9 cellular contexts compared by ENCODE assay signal in genomic region chr7:100544949-100545635, GRCh38. TPM values are rescaled to one million over a fixed set of nuclear protein-coding genes. Genes with fewer than 3 reads are reported as not detected.
DNase-seq lines count a peak whose midpoint lies in the region; ATAC-seq and FAIRE-seq lines count a peak whose summit lies in the region.
"Had no signal": no experiment of that assay in that cellular context is flagged by ENCODE, and none has a peak within 500 bp of the region (broad histone marks: within the 10 kb centered on the region; RNA-seq: fewer than 3 reads in every experiment).

No MANE protein-coding gene starts in this region.

- peak overlapping the region; percentile 65 for H3K9ac ChIP-seq in adipocyte (ENCODE audit: low read length)

- DNase-seq in adipocyte (ENCODE audit: low read depth) (peak; percentile 54), NCI-H187 (lab: John Stamatoyannopoulos, UW) (no peak), NCI-H1048 (lab: John Stamatoyannopoulos, UW) (no peak)

- H3K27ac ChIP-seq in layer of hippocampus (ENCODE audit: low read depth, low read length) (peak overlapping the region; percentile 59), thymus (ENCODE audit: low read depth) (peak overlapping the region; percentile 65)

- ATAC-seq in HG02973 (IDR thresholded peaks at IDR 0.05; ENCODE audit: unreplicated experiment) (peak; percentile 23), GM19328 (IDR thresholded peaks at IDR 0.05; ENCODE audit: unreplicated experiment) (no peak)

- peak; percentile 21 for FAIRE-seq in G401.6 (lab: Jason Lieb, UNC)
- FAIRE-seq: islet of Langerhans had no signal

- H3K4me3 ChIP-seq in adipocyte (ENCODE audit: low read length) (peak overlapping the region; percentile 33), thymus (ENCODE audit: low read length) (no peak overlapping the region)

- H3K27me3 ChIP-seq in adipocyte (replicated peaks; ENCODE audit: control insufficient read depth, insufficient read depth, low read length) (no peaks in the 10 kb centered on the region), layer of hippocampus (ENCODE audit: control insufficient read depth, insufficient read depth, low read length) (no peaks in the 10 kb centered on the region), thymus (ENCODE audit: control insufficient read depth, insufficient read depth) (no peaks in the 10 kb centered on the region)

- no peaks in the 10 kb centered on the region for H3K9me3 ChIP-seq in adipocyte (ENCODE audit: control insufficient read depth, low read length)
- no peaks in the 10 kb centered on the region for H3K9me3 ChIP-seq in thymus (ENCODE audit: control insufficient read depth)

- peaks cover 5% of the 10 kb centered on the region for H3K36me3 ChIP-seq in adipocyte (ENCODE audit: control insufficient read depth, insufficient read depth, low read length, severe bottlenecking)
- peaks cover 3% of the 10 kb centered on the region for H3K36me3 ChIP-seq in thymus (ENCODE audit: control insufficient read depth, insufficient read depth)

- H3K4me1 ChIP-seq in adipocyte (ENCODE audit: control insufficient read depth, insufficient read depth, low read length): peaks cover 44% of the 10 kb centered on the region
- peaks cover 11% of the 10 kb centered on the region for H3K4me1 ChIP-seq in thymus (ENCODE audit: control insufficient read depth, insufficient read depth, low read length)

- 89% methylated on average over 2 of the region's 2 CpGs for WGBS in thymus

RNA-seq across cellular contexts. Expression of gene AGFG2, which starts 6.1 kb away (rescaled TPM):
- polyA plus RNA-seq in thymus: 15.4 TPM

RNA-seq across cellular contexts. Expression of gene SAP25, which starts 28.6 kb away (rescaled TPM):
- polyA plus RNA-seq in thymus: 183 TPM

RNA-seq across cellular contexts. Expression of gene LRCH4, which starts 40.8 kb away (rescaled TPM):
- 423 TPM for polyA plus RNA-seq in thymus

RNA-seq across cellular contexts. Expression of gene FBXO24, which starts 41.0 kb away (rescaled TPM):
- 1.3 TPM for polyA plus RNA-seq in thymus

RNA-seq across cellular contexts. Expression of gene PCOLCE, which starts 57.1 kb away (rescaled TPM):
- polyA plus RNA-seq in thymus: 25.3 TPM
